In the genomic region with DNA sequence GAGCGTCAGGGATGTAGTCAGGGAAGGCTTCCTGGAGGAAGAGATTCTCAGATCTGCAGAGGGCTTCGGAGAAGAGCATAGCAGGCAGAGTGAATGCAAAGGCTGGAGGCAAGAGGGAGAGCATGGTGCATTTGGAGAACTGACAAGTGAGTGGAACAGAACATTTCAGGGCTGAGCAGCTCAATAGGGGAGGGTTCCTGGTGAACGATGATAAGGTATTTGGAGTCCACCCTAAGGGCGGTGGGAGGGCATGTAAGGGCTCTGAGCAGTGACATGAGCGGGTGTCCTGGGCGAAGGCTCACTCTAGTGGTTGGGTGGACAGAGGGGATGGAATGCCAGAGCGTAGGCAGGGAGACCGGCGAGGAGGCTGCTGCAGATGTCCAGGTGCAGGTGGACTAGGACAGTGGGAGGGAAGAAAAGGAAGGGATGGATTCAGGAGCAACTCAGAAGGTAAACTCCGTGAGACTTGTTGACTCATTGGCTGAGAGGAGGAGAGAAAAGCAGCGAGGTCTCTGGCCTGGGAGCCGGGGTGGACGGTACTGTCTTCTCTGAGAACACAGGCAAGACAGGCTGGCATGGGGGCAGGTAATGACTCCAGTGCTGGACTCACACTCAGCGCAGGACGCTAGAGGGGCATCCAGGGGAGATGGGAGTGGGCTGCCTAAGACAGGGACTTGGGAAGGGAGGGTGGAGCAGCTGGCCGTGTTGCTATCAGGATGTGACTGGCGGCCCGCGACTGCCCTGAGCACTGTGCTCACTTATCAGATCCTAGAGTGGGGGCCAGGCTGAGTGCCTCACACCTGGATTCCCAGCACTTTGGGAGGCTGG, we compare ENCODE assay signal across 12 cellular contexts. TPM values are rescaled to one million over a fixed set of nuclear protein-coding genes. Genes with fewer than 3 reads are reported as not detected.
DNase-seq lines count a peak whose midpoint lies in the region; ATAC-seq, FAIRE-seq and TF ChIP-seq lines count a peak whose summit lies in the region.
"Had no signal": no experiment of that assay in that cellular context is flagged by ENCODE, and none has a peak within 500 bp of the region (broad histone marks: within the 10 kb centered on the region; RNA-seq: fewer than 3 reads in every experiment).

No MANE protein-coding gene starts in this region.

- H3F3A ChIP-seq in PC-3 (ENCODE audit: low read length, unreplicated experiment) = no peaks in the 10 kb centered on the region

- intact Hi-C loops in PC-3 (cut with micrococcal nuclease) (no loop called here), spleen (cut with DNase I; ENCODE audit: low total_unique reads) (loop anchor here (5.0 kb wide), 1 partner anchor 63 kb away; the partner anchor contains the start of gene SLC43A2), heart right ventricle (cut with DNase I) (loop anchor here in 1 of 10 donors (10.0 kb wide), 1 partner anchor 289 kb away; the partner anchor contains the start of genes BHLHA9 and TRARG1)

- H3K18ac ChIP-seq in H1 (ENCODE audit: extremely low read depth, low read length) = no peak overlapping the region

- peaks cover 11% of the 10 kb centered on the region for H3K79me1 ChIP-seq in H1 (ENCODE audit: low read depth, low read length)

- H3K36me3 ChIP-seq in PC-3 (ENCODE audit: low read depth, low read length) (no peaks in the 10 kb centered on the region), H1 (ENCODE audit: control insufficient read depth in 2 of 4, insufficient read depth in 4 of 4, low read length in 3 of 4) (no peaks in the 10 kb centered on the region), spleen (peaks cover 0 to 5% (median 0%) of the 10 kb centered on the region in 6 donors), MG63 (no peaks in the 10 kb centered on the region), heart right ventricle (peaks cover 0 to 3% (median 0%) of the 10 kb centered on the region in 9 donors)
- H3K36me3 ChIP-seq: Peyer's patch had no signal

- ATAC-seq in activated T-cell treated with anti-CD3 and anti-CD28 coated beads, Interleukin-2, amount 50 U/mL, for 4 hours = no peak
- ATAC-seq in PC-3 (no peak), heart right ventricle (no peak)

- H3K27ac ChIP-seq in PC-3 (ENCODE audit: low read length) (no peak overlapping the region), H1 (ENCODE audit: low read depth, low read length) (no peak overlapping the region), spleen (no peak overlapping the region), heart right ventricle (no peak overlapping the region)

- H3K4me1 Mint-ChIP-seq in activated T-cell treated with anti-CD3 and anti-CD28 coated beads, Interleukin-2, amount 50 U/mL, for 4 hours (ENCODE audit: low read depth) = peaks cover 44% of the 10 kb centered on the region

- no peak for TF ChIP-seq EP300 in H1 (IDR thresholded peaks at IDR 0.05; ENCODE audit: borderline replicate concordance in 1 of 2, low read depth in 2 of 2, low read length in 2 of 2)

- H3K4me3 ChIP-seq in PC-3 (ENCODE audit: low read length) (no peak overlapping the region), H1 (ENCODE audit: extremely low read depth in 1 of 4, insufficient read depth in 2 of 4, low read depth in 3 of 4, low read length in 4 of 4) (no peak overlapping the region), spleen (no peak overlapping the region), MG63 (no peak overlapping the region), heart right ventricle (no peak overlapping the region)

- CTCF ChIA-PET in PC-3 (lab: Charles Lee) (no interaction called here), H1 (lab: Charles Lee; ENCODE audit: partially characterized antibody) (interaction anchor here (0.7 to 1.2 kb wide), 2 partner anchors 10 to 66 kb away, joined by 3 to 4 read pairs; no protein-coding TSS in a partner anchor), HEK293T (lab: Yijun Ruan, JAX) (no interaction called here)

- H3K36me3 Mint-ChIP-seq in activated T-cell treated with anti-CD3 and anti-CD28 coated beads, Interleukin-2, amount 50 U/mL, for 4 hours (ENCODE audit: insufficient read depth) = no peaks in the 10 kb centered on the region

- H3K9ac ChIP-seq in PC-3 (ENCODE audit: low read length) = no peak overlapping the region
- no peak overlapping the region for H3K9ac ChIP-seq in H1 (replicated peaks in 1 of 4; ENCODE audit: extremely low read depth in 1 of 4, low read depth in 3 of 4, low read length in 3 of 4)

- H3K27me3 ChIP-seq in PC-3 (ENCODE audit: low read length) (no peaks in the 10 kb centered on the region), H1 (replicated peaks in 1 of 4; ENCODE audit: control insufficient read depth in 3 of 4, extremely low read depth in 1 of 4, insufficient read depth in 3 of 4, low read length in 3 of 4) (peaks cover 0 to 4% (median 0%) of the 10 kb centered on the region in 4 experiments; a peak in 1 of 7 replicates), spleen (replicated peaks in 1 of 7) (no peaks in the 10 kb centered on the region), MG63 (no peaks in the 10 kb centered on the region), heart right ventricle (no peaks in the 10 kb centered on the region)
- H3K27me3 ChIP-seq: Peyer's patch had no signal

- H2BK120ac ChIP-seq in H1 (replicated peaks; ENCODE audit: low read depth, low read length) = no peak overlapping the region

- TF ChIP-seq POLR2A in H1 (IDR thresholded peaks at IDR 0.05; ENCODE audit: control extremely low read depth in 1 of 2, low read depth in 2 of 2, low read length in 2 of 2) (no peak), spleen (IDR thresholded peaks at IDR 0.05) (no peak)

- H2BK5ac ChIP-seq in H1 (ENCODE audit: low read depth, low read length) = peak overlapping the region; percentile 52; the same call in 1 of the 2 replicates

- TF ChIP-seq CTCF in PC-3 (conservative IDR thresholded peaks at IDR 0.05; ENCODE audit: low read depth, low read length) (no peak), H1 (IDR thresholded peaks at IDR 0.05; ENCODE audit: control extremely low read depth in 1 of 3, insufficient read depth in 1 of 3, low read depth in 1 of 3, low read length in 3 of 3) (no peak), spleen (IDR thresholded peaks at IDR 0.05 in 8 of 11, conservative IDR thresholded peaks at IDR 0.05 in 3 of 11) (no peak), heart right ventricle (IDR thresholded peaks at IDR 0.05) (no peak)

- H3K9me2 ChIP-seq in PC-3 (replicated peaks; ENCODE audit: low read length) = no peaks in the 10 kb centered on the region

- WGBS in H1 (ENCODE audit: extremely low coverage in 1 of 2, insufficient coverage in 1 of 2, insufficient read length in 1 of 2, insufficient replicate concordance in 2 of 2, low coverage in 1 of 2, low lambda C conversion rate in 2 of 2, missing lambda C conversion rate in 1 of 2), 2 experiments = 89% methylated on average over 17 of the region's 19 CpGs; no CpG with 5 or more reads in 1 of the 2 experiments
- WGBS in spleen, 5 donors = 76 to 85% (median 81%) methylated on average over 19 of the region's 19 CpGs
- 56 to 66% methylated on average over 19 of the region's 19 CpGs for WGBS in heart right ventricle, 2 donors

- H2BK12ac ChIP-seq in H1 (ENCODE audit: low read depth, low read length) = peak overlapping the region; percentile 85; the same call in 1 of the 2 replicates

- no peaks in the 10 kb centered on the region for H3K27me3 Mint-ChIP-seq in activated T-cell treated with anti-CD3 and anti-CD28 coated beads, Interleukin-2, amount 50 U/mL, for 4 hours (ENCODE audit: low read depth)

- no peak overlapping the region for H2AK5ac ChIP-seq in H1 (ENCODE audit: low read depth, low read length)

- H4K91ac ChIP-seq in H1 (replicated peaks; ENCODE audit: insufficient read length, low read length) = peak overlapping the region; percentile 52

- H3K4me3 Mint-ChIP-seq in activated T-cell treated with anti-CD3 and anti-CD28 coated beads, Interleukin-2, amount 50 U/mL, for 4 hours = peak overlapping the region; percentile 62

- H3K4me2 ChIP-seq in PC-3 (ENCODE audit: low read length) = no peak overlapping the region
- no peak overlapping the region for H3K4me2 ChIP-seq in H1 (ENCODE audit: insufficient read depth in 1 of 2, low read depth in 2 of 2, low read length in 2 of 2)

- no peak for FAIRE-seq in H1 (lab: Jason Lieb, UNC)

- peak overlapping the region; percentile 2; the same call in 1 of the 2 replicates for H2BK20ac ChIP-seq in H1 (ENCODE audit: low read length)

- H4K20me1 ChIP-seq in PC-3 (ENCODE audit: low read length) (peaks cover 16% of the 10 kb centered on the region; the same call in 1 of the 2 replicates), H1 (replicated peaks in 1 of 2; ENCODE audit: control insufficient read depth in 1 of 2, insufficient read depth in 2 of 2, low read length in 2 of 2) (peaks cover 15 to 20% of the 10 kb centered on the region in 2 experiments)

- no peak for TF ChIP-seq RAD21 in H1 (IDR thresholded peaks at IDR 0.05 in 1 of 2, conservative IDR thresholded peaks at IDR 0.05 in 1 of 2; ENCODE audit: low read depth in 2 of 2, low read length in 2 of 2)

- no TSS peak for BruUV-seq in PC-3 (replicated peaks; lab: Mats Ljungman, UMichigan)

- H3K9me3 ChIP-seq in PC-3 (ENCODE audit: low read length) = no peaks in the 10 kb centered on the region
- H3K9me3 ChIP-seq in H1 (ENCODE audit: insufficient read depth in 2 of 2, low read depth in 1 of 2, low read length in 1 of 2) = no peaks in the 10 kb centered on the region
- no peaks in the 10 kb centered on the region for H3K9me3 ChIP-seq in spleen
- H3K9me3 ChIP-seq in MG63 = no peaks in the 10 kb centered on the region
- no peaks in the 10 kb centered on the region for H3K9me3 ChIP-seq in heart right ventricle
- H3K9me3 ChIP-seq: Peyer's patch had no signal

- H4K5ac ChIP-seq in H1 (ENCODE audit: insufficient read length, low read depth, low read length) = no peak overlapping the region

- DNase-seq in activated T-cell treated with anti-CD3 and anti-CD28 coated beads, Interleukin-2, amount 50 U/mL, for 4 hours = no peak
- DNase-seq in activated T-cell treated with anti-CD3 and anti-CD28 coated beads, Interleukin-2, amount 50 U/mL, for 48 hours = no peak
- DNase-seq in PC-3 (peak; percentile 5), H1 (ENCODE audit: low read depth in 1 of 2, low spot score in 2 of 2) (no peak), spleen (peak; percentile 77), MG63 (no peak), heart right ventricle (no peak), HEK293T (ENCODE audit: extremely low spot score) (no peak)
- DNase-seq: activated CD4-positive, alpha-beta T cell treated with anti-CD3 and anti-CD28 coated beads for 4 hours; AML-193; NCI-H1436; Peyer's patch had no signal

- H2AFZ ChIP-seq in PC-3 (ENCODE audit: low read length) = no peak overlapping the region
- H2AFZ ChIP-seq in H1 (ENCODE audit: low read length) = no peak overlapping the region

- H3K79me2 ChIP-seq in PC-3 (ENCODE audit: low read length) (peaks cover 33% of the 10 kb centered on the region), H1 (ENCODE audit: control insufficient read depth in 1 of 2, insufficient read depth in 2 of 2, low read length in 2 of 2) (peaks cover 7 to 30% of the 10 kb centered on the region in 2 experiments; a peak in 3 of 4 replicates)

- no peaks in the 10 kb centered on the region for H3K9me3 Mint-ChIP-seq in activated T-cell treated with anti-CD3 and anti-CD28 coated beads, Interleukin-2, amount 50 U/mL, for 4 hours

- H3K4ac ChIP-seq in H1 (replicated peaks; ENCODE audit: insufficient read length, low read depth, low read length) = no peak overlapping the region

- no peak overlapping the region for H3K56ac ChIP-seq in H1 (replicated peaks; ENCODE audit: insufficient read length, low read depth, low read length)

- H3K4me1 ChIP-seq in PC-3 (ENCODE audit: insufficient read depth, low read length) = peaks cover 17% of the 10 kb centered on the region
- peaks cover 0 to 14% (median 6%) of the 10 kb centered on the region in 4 experiments; a peak in 5 of 7 replicates for H3K4me1 ChIP-seq in H1 (replicated peaks in 1 of 4; ENCODE audit: control insufficient read depth in 3 of 4, insufficient read depth in 4 of 4, low read length in 3 of 4)
- H3K4me1 ChIP-seq in spleen = peaks cover 17 to 66% (median 57%) of the 10 kb centered on the region in 6 donors
- H3K4me1 ChIP-seq in heart right ventricle = peaks cover 4 to 49% (median 32%) of the 10 kb centered on the region in 9 donors

- H4K8ac ChIP-seq in H1 (ENCODE audit: extremely low read depth, insufficient read depth, low read length) = no peak overlapping the region; the same call in 1 of the 2 replicates

- H2BK15ac ChIP-seq in H1 (ENCODE audit: low read length) = peak overlapping the region; percentile 66; the same call in 1 of the 2 replicates

- H3K23ac ChIP-seq in H1 (ENCODE audit: insufficient read length) = no peak overlapping the region

- no peak overlapping the region for H3K14ac ChIP-seq in H1 (ENCODE audit: insufficient read length)

- POLR2A ChIA-PET in PC-3 (lab: Charles Lee; ENCODE audit: unreplicated experiment) = no interaction called here
- POLR2A ChIA-PET in H1 (lab: Charles Lee; ENCODE audit: partially characterized antibody) = interaction anchor here (1.2 to 3.3 kb wide), 2 partner anchors 11 to 48 kb away, joined by 3 to 14 read pairs; partner anchors contain the start of gene INPP5K
- POLR2A ChIA-PET in HEK293T (lab: Yijun Ruan, JAX) = no interaction called here

- H3K23me2 ChIP-seq in H1 (ENCODE audit: low read depth, low read length) = peaks cover 4% of the 10 kb centered on the region; the same call in 1 of the 2 replicates

RNA-seq across cellular contexts. Expression of gene PITPNA, which starts 1.4 kb away (rescaled TPM):
- 100 to 1,000 TPM in 1 of 3 donors, 10 to 100 TPM in 2; 95.4 to 103 (median 97.4) TPM for total RNA-seq in activated T-cell treated with anti-CD3 and anti-CD28 coated beads, Interleukin-2, amount 50 U/mL, for 4 hours
- 31.2 and 31.5 TPM in 2 replicates for total RNA-seq in PC-3 (2014; rRNA removed)
- total RNA-seq in H1 (2021; fragmentation: NEBNext Ultra II Directional; extraction: Animal tissue kit (Norgen Biotek cat#: 25700)) = 63.5 and 66.5 TPM in 2 replicates
- polyA plus RNA-seq in H1 (2011; rRNA removed) = 34.5 and 35.8 TPM in 2 replicates
- polyA plus RNA-seq in H1 (2011; cell fraction: cytosol; rRNA removed) = 38.5 TPM
- 34.9 TPM for polyA plus RNA-seq in H1 (2011; cell fraction: nucleus; rRNA removed)
- polyA plus RNA-seq in H1 (2012, experiment 1 of 2) = 44.8 to 55.4 TPM (median 51.5 TPM) in 4 replicates
- polyA plus RNA-seq in H1 (2012, experiment 2 of 2) = 18.6 TPM
- polyA plus RNA-seq in H1 (2013, experiment 1 of 2) = 47.9 TPM
- polyA plus RNA-seq in H1 (2013, experiment 2 of 2) = 49.6 TPM
- 26.8 and 31.2 TPM in 2 replicates for polyA minus RNA-seq in H1 (2011; rRNA and poly(A)+ RNA removed)
- polyA minus RNA-seq in H1 (2011; cell fraction: cytosol; rRNA and poly(A)+ RNA removed) = 18.7 TPM
- polyA minus RNA-seq in H1 (2011; cell fraction: nucleus; rRNA and poly(A)+ RNA removed) = 14.2 TPM
- total RNA-seq in spleen = 10 to 100 TPM; 47.3 to 88.0 (median 68.9) TPM
- polyA plus RNA-seq in spleen = 10 to 100 TPM; 17.0 to 29.6 (median 17.1) TPM
- 15.2 and 39.1 TPM in 2 replicates for total RNA-seq in MG63 (2014; rRNA removed; shearing (Covaris generic); ENCODE audit: low replicate concordance)
- 10 to 100 TPM; 39.5 to 61.0 (median 50.6) TPM for total RNA-seq in heart right ventricle
- polyA plus RNA-seq in heart right ventricle = 10 to 100 TPM in 1 of 2 donors, 1 to 10 TPM in 1; 8.0 to 36.9 TPM

RNA-seq across cellular contexts. Expression of gene INPP5K, which starts 47.6 kb away (rescaled TPM):
- total RNA-seq in activated T-cell treated with anti-CD3 and anti-CD28 coated beads, Interleukin-2, amount 50 U/mL, for 4 hours = 10 to 100 TPM; 21.6 to 30.0 (median 22.8) TPM
- 46.4 and 52.6 TPM in 2 replicates for total RNA-seq in PC-3 (2014; rRNA removed)
- total RNA-seq in H1 (2021; fragmentation: NEBNext Ultra II Directional; extraction: Animal tissue kit (Norgen Biotek cat#: 25700)) = 20.4 and 21.0 TPM in 2 replicates
- polyA plus RNA-seq in H1 (2011; rRNA removed) = 24.1 and 24.7 TPM in 2 replicates
- polyA plus RNA-seq in H1 (2011; cell fraction: cytosol; rRNA removed) = 22.7 TPM
- polyA plus RNA-seq in H1 (2011; cell fraction: nucleus; rRNA removed) = 35.7 TPM
- 14.2 to 20.5 TPM (median 18.9 TPM) in 4 replicates for polyA plus RNA-seq in H1 (2012, experiment 1 of 2)
- 24.7 TPM for polyA plus RNA-seq in H1 (2012, experiment 2 of 2)
- 13.2 TPM for polyA plus RNA-seq in H1 (2013, experiment 1 of 2)
- polyA plus RNA-seq in H1 (2013, experiment 2 of 2) = 12.5 TPM
- polyA minus RNA-seq in H1 (2011; rRNA and poly(A)+ RNA removed) = 24.1 and 32.5 TPM in 2 replicates
- polyA minus RNA-seq in H1 (2011; cell fraction: cytosol; rRNA and poly(A)+ RNA removed) = 23.2 TPM
- 24.3 TPM for polyA minus RNA-seq in H1 (2011; cell fraction: nucleus; rRNA and poly(A)+ RNA removed)
- 100 to 1,000 TPM in 1 of 7 donors, 10 to 100 TPM in 6; 43.1 to 107 (median 55.2) TPM for total RNA-seq in spleen
- polyA plus RNA-seq in spleen = 10 to 100 TPM; 22.3 to 35.8 (median 23.4) TPM
- 30.8 and 75.0 TPM in 2 replicates for total RNA-seq in MG63 (2014; rRNA removed; shearing (Covaris generic); ENCODE audit: low replicate concordance)
- 10 to 100 TPM; 26.8 to 41.2 (median 32.7) TPM for total RNA-seq in heart right ventricle
- polyA plus RNA-seq in heart right ventricle = 10 to 100 TPM; 38.6 to 45.5 TPM

Comparison
In these comparisons a context has a peak if more than half of its experiments do, and no peak if none do; other contexts are left out.
1. DNase-seq: peak in PC-3 (single experiment) and spleen (single experiment); none in activated T-cell treated with anti-CD3 and anti-CD28 coated beads, Interleukin-2, amount 50 U/mL, for 4 hours (single experiment), activated T-cell treated with anti-CD3 and anti-CD28 coated beads, Interleukin-2, amount 50 U/mL, for 48 hours (0 of 2), H1 (0 of 2), MG63 (single experiment), heart right ventricle (0 of 2) and HEK293T (single experiment).